Comparison of ENCODE assay signal across 8 cellular contexts in the genomic region with DNA sequence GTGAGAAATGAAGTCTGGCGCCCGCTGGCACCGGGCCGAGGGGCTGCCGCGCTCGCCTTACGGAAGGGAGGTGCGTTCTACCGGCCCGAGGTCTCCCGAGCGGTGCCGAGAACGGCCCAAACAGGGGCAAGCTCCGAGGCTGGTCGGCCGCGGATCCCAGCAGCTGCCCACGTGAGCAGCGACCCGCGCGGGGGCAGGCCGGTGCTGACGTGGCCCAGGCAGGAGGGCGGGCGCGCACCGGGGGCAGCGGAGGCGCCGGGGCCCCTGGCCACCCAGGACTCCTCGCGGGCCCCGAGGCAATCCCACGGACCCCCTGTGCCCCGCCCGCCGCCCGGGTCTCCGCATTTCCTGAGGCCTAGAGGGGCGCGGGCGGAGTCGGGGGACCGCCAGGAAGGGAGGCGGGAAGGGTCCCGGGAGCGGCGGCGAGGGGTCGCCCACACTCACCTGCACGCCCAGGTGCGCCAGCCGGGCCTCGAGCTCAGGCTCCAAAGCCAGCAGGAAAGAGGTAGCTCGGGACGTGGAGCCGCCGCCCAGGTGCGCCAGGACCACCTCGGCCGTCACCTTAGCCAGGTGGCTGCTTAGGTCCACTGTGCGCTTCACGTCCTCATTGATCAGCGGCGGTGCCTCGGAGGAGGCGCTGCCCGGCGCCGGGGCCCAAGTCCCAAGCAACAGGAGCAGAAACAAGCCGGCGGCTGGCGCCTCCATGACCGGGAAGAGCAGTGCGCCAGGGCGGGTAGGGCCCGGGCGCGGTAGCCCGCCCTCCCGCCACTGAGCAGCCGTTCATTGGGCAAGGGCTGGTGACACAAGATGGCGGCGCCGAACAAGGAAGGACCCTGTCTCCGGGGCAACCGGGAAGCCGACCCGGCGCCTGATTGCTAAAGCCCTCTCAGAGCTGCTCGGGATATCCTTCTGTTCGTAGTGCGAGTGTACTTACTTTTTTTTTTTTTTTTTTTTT. TPM values are rescaled to one million over a fixed set of nuclear protein-coding genes. Genes with fewer than 3 reads are reported as not detected.
DNase-seq lines count a peak whose midpoint lies in the region; ATAC-seq, FAIRE-seq and TF ChIP-seq lines count a peak whose summit lies in the region.

A gene (minus strand): TSS at position 723 of the 955 bp plus-strand sequence. CDS start 18 bp downstream, at position 705.

- peak within 1 kb of the TSS; percentile 100 for H3K9ac ChIP-seq in fibroblast of lung (ENCODE audit: insufficient read depth, low read length)

- DNase-seq in ELF-1 (ENCODE audit: low read depth, low spot score) (peak; percentile 97), H54 (ENCODE audit: insufficient read length, low spot score) (peak; percentile 88), LoVo (ENCODE audit: low spot score) (peak; percentile 95), RWPE1 (ENCODE audit: low spot score) (peak; percentile 91), fibroblast of lung (ENCODE audit: low read depth in 2 of 2) (peak; percentile 94)
- DNase-seq in naive thymus-derived CD4-positive, alpha-beta T cell, result peak; percentile 81 to 98 (median 97)

- ATAC-seq in activated T-helper 17 cell treated with anti-CD3 and anti-CD28 coated beads, Interleukin-2, amount 50 U/mL, for 72 hours (replicated peaks), result peak; percentile 98
- peak; percentile 98 for ATAC-seq in naive thymus-derived CD4-positive, alpha-beta T cell
- ATAC-seq in stimulated activated memory B cell treated with anti-CD40 and anti-IgM and Interleukin-4, amounts not matched to agents 10 μg/mL and 1 μg/mL and 100 μg/mL, for 72 hours, result peak; percentile 99

- no peaks in the 10 kb centered on the region for H3K9me3 Mint-ChIP-seq in activated T-helper 17 cell treated with anti-CD3 and anti-CD28 coated beads, Interleukin-2, amount 50 U/mL, for 72 hours
- peaks cover 0 to 3% (median 0%) of the 10 kb centered on the region in 11 donors for H3K9me3 Mint-ChIP-seq in naive thymus-derived CD4-positive, alpha-beta T cell
- H3K9me3 Mint-ChIP-seq in stimulated activated memory B cell treated with anti-CD40 and anti-IgM and Interleukin-4, amounts not matched to agents 10 μg/mL and 1 μg/mL and 100 μg/mL, for 72 hours, result no peaks in the 10 kb centered on the region

- H3K79me2 ChIP-seq in fibroblast of lung (ENCODE audit: control insufficient read depth, insufficient read depth, low read length), result peaks cover 52% of the 10 kb centered on the region

- peak within 1 kb of the TSS; percentile 91 for H3K27ac Mint-ChIP-seq in activated T-helper 17 cell treated with anti-CD3 and anti-CD28 coated beads, Interleukin-2, amount 50 U/mL, for 72 hours
- H3K27ac Mint-ChIP-seq in naive thymus-derived CD4-positive, alpha-beta T cell, result peak within 1 kb of the TSS; percentile 73 to 94 (median 92)
- H3K27ac Mint-ChIP-seq in stimulated activated memory B cell treated with anti-CD40 and anti-IgM and Interleukin-4, amounts not matched to agents 10 μg/mL and 1 μg/mL and 100 μg/mL, for 72 hours, result peak within 1 kb of the TSS; percentile 93

- FAIRE-seq in H54 (lab: Jason Lieb, UNC), result no peak

- H3K4me1 ChIP-seq in fibroblast of lung (ENCODE audit: control insufficient read depth, extremely low read depth, insufficient read depth, low read length), result no peaks in the 10 kb centered on the region
- peaks cover 12 to 17% of the 10 kb centered on the region in 2 donors for H3K4me1 ChIP-seq in naive thymus-derived CD4-positive, alpha-beta T cell (ENCODE audit: control insufficient read depth in 2 of 2, insufficient read depth in 2 of 2, low read length in 2 of 2)

- TF ChIP-seq POLR2A in H54 (IDR thresholded peaks at IDR 0.05; ENCODE audit: low read depth, low read length), result peak; percentile 73

- no peaks in the 10 kb centered on the region for H4K20me1 ChIP-seq in fibroblast of lung (ENCODE audit: control insufficient read depth, extremely low read depth, insufficient read depth, low read length)

- CTCF ChIA-PET in RWPE1 (lab: Yijun Ruan, JAX), result interaction anchor here (0.6 to 1.6 kb wide), 3 partner anchors 30 to 102 kb away, joined by 3 to 5 read pairs (median 3); no protein-coding TSS in a partner anchor
- CTCF ChIA-PET in naive thymus-derived CD4-positive, alpha-beta T cell (lab: Charles Lee), result interaction anchor here (0.6 to 1.3 kb wide), 6 partner anchors 9 to 1013 kb away, joined by 3 to 7 read pairs (median 4); no protein-coding TSS in a partner anchor

- H3K27me3 ChIP-seq in fibroblast of lung (ENCODE audit: control insufficient read depth, insufficient read depth, low read length), result no peaks in the 10 kb centered on the region
- no peaks in the 10 kb centered on the region for H3K27me3 ChIP-seq in naive thymus-derived CD4-positive, alpha-beta T cell (ENCODE audit: control insufficient read depth in 2 of 2, insufficient read depth in 2 of 2, low read length in 2 of 2)

- H2AFZ ChIP-seq in fibroblast of lung (ENCODE audit: low read length), result peak within 1 kb of the TSS; percentile 80

- intact Hi-C loops in naive thymus-derived CD4-positive, alpha-beta T cell (cut with micrococcal nuclease), result loop anchor here (1.0 to 10.0 kb wide), 14 partner anchors 30 to 1244 kb away; a partner anchor contains a TSS

- H3K4me2 ChIP-seq in fibroblast of lung (ENCODE audit: extremely low read depth, insufficient read depth, low read length), result peak within 1 kb of the TSS; percentile 88

- no peaks in the 10 kb centered on the region for H3K27me3 Mint-ChIP-seq in activated T-helper 17 cell treated with anti-CD3 and anti-CD28 coated beads, Interleukin-2, amount 50 U/mL, for 72 hours
- no peaks in the 10 kb centered on the region for H3K27me3 Mint-ChIP-seq in naive thymus-derived CD4-positive, alpha-beta T cell
- H3K27me3 Mint-ChIP-seq in stimulated activated memory B cell treated with anti-CD40 and anti-IgM and Interleukin-4, amounts not matched to agents 10 μg/mL and 1 μg/mL and 100 μg/mL, for 72 hours, result no peaks in the 10 kb centered on the region

- peaks cover 43% of the 10 kb centered on the region for H3K36me3 Mint-ChIP-seq in activated T-helper 17 cell treated with anti-CD3 and anti-CD28 coated beads, Interleukin-2, amount 50 U/mL, for 72 hours (ENCODE audit: low read depth)
- no peaks in the 10 kb centered on the region for H3K36me3 Mint-ChIP-seq in naive thymus-derived CD4-positive, alpha-beta T cell
- peaks cover under 1% of the 10 kb centered on the region for H3K36me3 Mint-ChIP-seq in stimulated activated memory B cell treated with anti-CD40 and anti-IgM and Interleukin-4, amounts not matched to agents 10 μg/mL and 1 μg/mL and 100 μg/mL, for 72 hours

- H3K9me3 ChIP-seq in fibroblast of lung (ENCODE audit: control insufficient read depth, insufficient read depth, low read depth, low read length), result no peaks in the 10 kb centered on the region
- no peaks in the 10 kb centered on the region for H3K9me3 ChIP-seq in naive thymus-derived CD4-positive, alpha-beta T cell (ENCODE audit: control insufficient read depth in 2 of 3, low read length in 3 of 3)

- H3K27ac ChIP-seq in RWPE1 (peak within 1 kb of the TSS; percentile 90), fibroblast of lung (ENCODE audit: insufficient read depth, low read length) (peak within 1 kb of the TSS; percentile 99)
- H3K27ac ChIP-seq in naive thymus-derived CD4-positive, alpha-beta T cell (ENCODE audit: low read depth, low read length), result peak within 1 kb of the TSS; percentile 99

- H3K4me3 Mint-ChIP-seq in activated T-helper 17 cell treated with anti-CD3 and anti-CD28 coated beads, Interleukin-2, amount 50 U/mL, for 72 hours, result peak within 1 kb of the TSS; percentile 93
- peak within 1 kb of the TSS; percentile 83 to 92 (median 90) for H3K4me3 Mint-ChIP-seq in naive thymus-derived CD4-positive, alpha-beta T cell
- peak within 1 kb of the TSS; percentile 95 for H3K4me3 Mint-ChIP-seq in stimulated activated memory B cell treated with anti-CD40 and anti-IgM and Interleukin-4, amounts not matched to agents 10 μg/mL and 1 μg/mL and 100 μg/mL, for 72 hours

- H3K4me3 ChIP-seq in fibroblast of lung (replicated peaks in 1 of 4; ENCODE audit: control extremely low read depth in 1 of 4, insufficient read depth in 1 of 4, low read depth in 3 of 4, low read length in 4 of 4), result peak within 1 kb of the TSS; percentile 91 to 100 (median 98)
- peak within 1 kb of the TSS; percentile 94 for H3K4me3 ChIP-seq in naive thymus-derived CD4-positive, alpha-beta T cell (ENCODE audit: low read length)

- POLR2A ChIA-PET in RWPE1 (lab: Yijun Ruan, JAX; ENCODE audit: low non-redundant PET), result interaction anchor here (0.5 to 0.7 kb wide), 3 partner anchors 11 to 209 kb away, joined by 5 to 9 read pairs (median 8); no protein-coding TSS in a partner anchor
- POLR2A ChIA-PET in naive thymus-derived CD4-positive, alpha-beta T cell (lab: Charles Lee), result interaction anchor here (0.6 to 3.2 kb wide), 11 partner anchors 9 to 698 kb away, joined by 3 to 25 read pairs (median 4); a partner anchor contains a TSS

- TF ChIP-seq CTCF in RWPE1 (conservative IDR thresholded peaks at IDR 0.05; ENCODE audit: low read depth) (no peak), fibroblast of lung (conservative IDR thresholded peaks at IDR 0.05 in 1 of 2, IDR thresholded peaks at IDR 0.05 in 1 of 2; ENCODE audit: low read depth in 1 of 2, low read length in 2 of 2) (no peak)

- no peaks in the 10 kb centered on the region for H3K36me3 ChIP-seq in fibroblast of lung (ENCODE audit: control insufficient read depth, insufficient read depth, low read length)
- H3K36me3 ChIP-seq in naive thymus-derived CD4-positive, alpha-beta T cell (ENCODE audit: control insufficient read depth in 2 of 3, insufficient read depth in 3 of 3, low read length in 3 of 3), result peaks cover 0 to 5% (median 0%) of the 10 kb centered on the region in 3 experiments

- peaks cover 12% of the 10 kb centered on the region for H3K4me1 Mint-ChIP-seq in activated T-helper 17 cell treated with anti-CD3 and anti-CD28 coated beads, Interleukin-2, amount 50 U/mL, for 72 hours
- peaks cover 25 to 43% (median 37%) of the 10 kb centered on the region in 7 donors for H3K4me1 Mint-ChIP-seq in naive thymus-derived CD4-positive, alpha-beta T cell
- peaks cover 30% of the 10 kb centered on the region for H3K4me1 Mint-ChIP-seq in stimulated activated memory B cell treated with anti-CD40 and anti-IgM and Interleukin-4, amounts not matched to agents 10 μg/mL and 1 μg/mL and 100 μg/mL, for 72 hours

RNA-seq across cellular contexts. Expression of the gene that starts here (rescaled TPM):
- 100 to 1,000 TPM; 106 to 179 TPM for total RNA-seq in activated T-helper 17 cell treated with anti-CD3 and anti-CD28 coated beads, Interleukin-2, amount 50 U/mL, for 72 hours
- total RNA-seq in fibroblast of lung, result 303 and 417 TPM in 2 replicates
- 342 and 359 TPM in 2 replicates for polyA plus RNA-seq in fibroblast of lung
- 216 and 221 TPM in 2 replicates for polyA plus RNA-seq in fibroblast of lung (2012)
- polyA minus RNA-seq in fibroblast of lung (ENCODE audit: low replicate concordance), result 389 and 436 TPM in 2 replicates
- total RNA-seq in naive thymus-derived CD4-positive, alpha-beta T cell, result 100 to 1,000 TPM in 2 of 5 experiments, 10 to 100 TPM in 3; 76.7 to 203 (median 88.5) TPM
- polyA plus RNA-seq in naive thymus-derived CD4-positive, alpha-beta T cell, result 100 to 1,000 TPM; 180 to 190 TPM

Comparison
In these comparisons a context has a peak if more than half of its experiments do, and no peak if none do; other contexts are left out.
1. Peak in every context shown above with its lines: DNase-seq, ATAC-seq, H3K4me3 ChIP-seq and H3K27ac ChIP-seq.